8 cellular contexts compared by ENCODE assay signal in genomic region chr16:85309656-85310587, GRCh38.
DNase-seq lines count a peak whose midpoint lies in the region; ATAC-seq, FAIRE-seq and TF ChIP-seq lines count a peak whose summit lies in the region.

No MANE protein-coding gene starts in this region.

- H3K27me3 ChIP-seq in GM06990 (replicated peaks; ENCODE audit: control insufficient read depth, insufficient read depth, low read length) (no peaks in the 10 kb centered on the region; the same call in 1 of the 2 replicates), GM12878 (replicated peaks in 1 of 2; ENCODE audit: control insufficient read depth in 2 of 2, insufficient read depth in 2 of 2, low read length in 1 of 2) (peaks cover 0 to 2% of the 10 kb centered on the region in 2 experiments; a peak in 1 of 4 replicates)

- peak overlapping the region; percentile 56 to 86 (median 76) for H3K4me3 Mint-ChIP-seq in naive thymus-derived CD8-positive, alpha-beta T cell

- no peak for TF ChIP-seq CTCF in GM06990 (IDR thresholded peaks at IDR 0.05; ENCODE audit: insufficient read depth, low read length, poor library complexity, severe bottlenecking)
- TF ChIP-seq CTCF in GM12878 (IDR thresholded peaks at IDR 0.05 in 2 of 3, conservative IDR thresholded peaks at IDR 0.05 in 1 of 3; ENCODE audit: control insufficient read depth in 2 of 3, extremely low read depth in 1 of 3, insufficient read depth in 1 of 3, low read depth in 3 of 3, low read length in 3 of 3) = no peak

- POLR2A ChIA-PET in GM12878 (lab: Charles Lee) = no interaction called here
- POLR2A ChIA-PET in naive thymus-derived CD8-positive, alpha-beta T cell (lab: Charles Lee) = interaction anchor here (0.5 to 5.6 kb wide), 6 partner anchors 19 to 461 kb away, joined by 3 to 38 read pairs (median 4); partner anchors contain the start of gene GSE1

- H3K27ac ChIP-seq in GM12878 (ENCODE audit: control insufficient read depth, insufficient read depth) = no peak overlapping the region

- no peak for FAIRE-seq in GM12878 (lab: Jason Lieb, UNC)

- no peak for TF ChIP-seq RAD21 in GM12878 (IDR thresholded peaks at IDR 0.05; ENCODE audit: insufficient read depth, low read depth, low read length)

- peak; percentile 64 for ATAC-seq in GM12878
- peak in 1 of 2 donors; percentile 16 for ATAC-seq in naive thymus-derived CD8-positive, alpha-beta T cell
- no peak for ATAC-seq in HG02763 (IDR thresholded peaks at IDR 0.05; ENCODE audit: unreplicated experiment)

- DNase-seq in GM06990 (ENCODE audit: extremely low read depth, insufficient read length) = peak; percentile 55
- peak; percentile 71 for DNase-seq in NCI-H2171 treated with DMSO at 0.1 percent for 48 hours (lab: John Stamatoyannopoulos, UW)
- no peak for DNase-seq in GM12878 (ENCODE audit: low read depth, low spot score)
- peak in 4 of 10 donors; percentile 33 to 40 (median 36) for DNase-seq in naive thymus-derived CD8-positive, alpha-beta T cell
- no peak for DNase-seq in H4 (ENCODE audit: low spot score)
- DNase-seq in cerebellar nuclear complex (lab: John Stamatoyannopoulos, UW) = no peak
- DNase-seq in central memory CD4-positive, alpha-beta T cell = no peak

- RAD21 ChIA-PET in GM12878 (lab: Charles Lee; ENCODE audit: unreplicated experiment) = interaction anchor here (2.3 kb wide), 1 partner anchor 195 kb away, joined by 7 read pairs; no protein-coding TSS in a partner anchor

- peak in 1 of 2 experiments; percentile 12; a peak in 1 of 4 replicates for TF ChIP-seq EP300 in GM12878 (IDR thresholded peaks at IDR 0.05; ENCODE audit: borderline replicate concordance in 1 of 2, control insufficient read depth in 1 of 2, low read depth in 2 of 2, low read length in 2 of 2)

- no peaks in the 10 kb centered on the region for H3K9me3 Mint-ChIP-seq in naive thymus-derived CD8-positive, alpha-beta T cell

- peaks cover 22% of the 10 kb centered on the region for H3K4me1 ChIP-seq in GM12878 (ENCODE audit: control insufficient read depth, insufficient read depth, low read length)

- no peaks in the 10 kb centered on the region for H3K9me3 ChIP-seq in GM12878 (replicated peaks; ENCODE audit: control insufficient read depth, insufficient read depth, low read length)

- BruUV-seq in GM12878 (replicated peaks; lab: Mats Ljungman, UMichigan) = no TSS peak

- H3K79me2 ChIP-seq in GM12878 (ENCODE audit: control insufficient read depth, insufficient read depth, low read length) = no peaks in the 10 kb centered on the region

- H4K20me1 ChIP-seq in GM12878 (ENCODE audit: control insufficient read depth, insufficient read depth) = no peaks in the 10 kb centered on the region

- 12% methylated on average over 33 of the region's 37 CpGs for WGBS in GM12878 (ENCODE audit: insufficient coverage, insufficient replicate concordance, low lambda C conversion rate, missing lambda C conversion rate)

- H3K27ac Mint-ChIP-seq in naive thymus-derived CD8-positive, alpha-beta T cell = peak overlapping the region; percentile 73 to 94 (median 90)

- intact Hi-C loops in GM12878 (cut with micrococcal nuclease; ENCODE audit: unreplicated experiment) = loop anchor here (10.0 kb wide), 1 partner anchor 115 kb away; no protein-coding TSS in a partner anchor

- peaks cover 0 to 2% (median 0%) of the 10 kb centered on the region in 5 donors for H3K27me3 Mint-ChIP-seq in naive thymus-derived CD8-positive, alpha-beta T cell

- SMC1A ChIA-PET in GM12878 (lab: Charles Lee; ENCODE audit: uncharacterized antibody, unreplicated experiment) = no interaction called here

- H3K36me3 ChIP-seq in GM06990 (ENCODE audit: control insufficient read depth, insufficient read depth, low read length) = no peaks in the 10 kb centered on the region
- H3K36me3 ChIP-seq in GM12878 (ENCODE audit: control insufficient read depth in 2 of 2, insufficient read depth in 2 of 2, low read length in 1 of 2) = no peaks in the 10 kb centered on the region

- H3K9ac ChIP-seq in GM12878 (ENCODE audit: control insufficient read depth, insufficient read depth, low read length) = no peak overlapping the region

- no peak for TF ChIP-seq POLR2A in GM12878 (IDR thresholded peaks at IDR 0.05; ENCODE audit: low read depth, low read length)

- H3K4me2 ChIP-seq in GM12878 (ENCODE audit: control insufficient read depth, insufficient read depth) = peak overlapping the region; percentile 11; the same call in 1 of the 2 replicates

- peaks cover 32 to 75% (median 68%) of the 10 kb centered on the region in 4 donors for H3K4me1 Mint-ChIP-seq in naive thymus-derived CD8-positive, alpha-beta T cell

- no peaks in the 10 kb centered on the region for H3K36me3 Mint-ChIP-seq in naive thymus-derived CD8-positive, alpha-beta T cell

- peak overlapping the region; percentile 25 for H2AFZ ChIP-seq in GM12878 (ENCODE audit: control insufficient read depth, low read depth, low read length)

- CTCF ChIA-PET in GM12878 (lab: Yijun Ruan, JAX) = interaction anchor here (2.0 to 2.6 kb wide), 3 partner anchors 12 to 195 kb away, joined by 6 to 16 read pairs (median 9); no protein-coding TSS in a partner anchor

- in situ Hi-C loops in GM12878 (cut with MboI) = no loop called here

- H3K4me3 ChIP-seq in GM06990 (replicated peaks; ENCODE audit: low read depth, low read length) = no peak overlapping the region
- peak overlapping the region; percentile 45; the same call in 1 of the 2 replicates for H3K4me3 ChIP-seq in GM12878

TF ChIP-seq in GM12878, 131 proteins besides CTCF, POLR2A, EP300 and RAD21 (continues in another document):
- no peak for TF ChIP-seq EED (IDR thresholded peaks at IDR 0.05; ENCODE audit: low read depth)
- no peak for TF ChIP-seq CBFB (IDR thresholded peaks at IDR 0.05; ENCODE audit: low read depth)
- peak; percentile 8 for TF ChIP-seq USF1 (IDR thresholded peaks at IDR 0.05; ENCODE audit: borderline replicate concordance, extremely low read length, insufficient read depth, low read depth, low read length)
- peak; percentile 73 for TF ChIP-seq DPF2 (IDR thresholded peaks at IDR 0.05)
- no peak for TF ChIP-seq ZSCAN29 (IDR thresholded peaks at IDR 0.05)
- no peak for TF ChIP-seq E2F8 (IDR thresholded peaks at IDR 0.05; ENCODE audit: low read depth, partially characterized antibody)
- TF ChIP-seq MTA2 (IDR thresholded peaks at IDR 0.05; ENCODE audit: low read depth) = peak; percentile 43; the same call in 1 of the 2 replicates
- TF ChIP-seq SPI1 (IDR thresholded peaks at IDR 0.05; ENCODE audit: borderline replicate concordance, insufficient read depth, low read depth, low read length) = peak; percentile 87
- peak; percentile 92 for TF ChIP-seq NR2F1 (conservative IDR thresholded peaks at IDR 0.05)
- TF ChIP-seq MEF2A (IDR thresholded peaks at IDR 0.05; ENCODE audit: insufficient read depth, low read depth, low read length) = no peak
- peak; percentile 29 to 52; a peak in 2 of 4 replicates for TF ChIP-seq BHLHE40 (IDR thresholded peaks at IDR 0.05; ENCODE audit: borderline replicate concordance in 1 of 2, low read depth in 2 of 2, low read length in 1 of 2)
- no peak for TF ChIP-seq SMAD5 (IDR thresholded peaks at IDR 0.05; ENCODE audit: low read depth)

Comparison
In these comparisons a context has a peak if more than half of its experiments do, and no peak if none do; other contexts are left out.
1. DNase-seq: peak in GM06990 (single experiment) and NCI-H2171 treated with DMSO at 0.1 percent for 48 hours (single experiment); none in GM12878 (single experiment), H4 (single experiment), cerebellar nuclear complex (0 of 2) and central memory CD4-positive, alpha-beta T cell (single experiment).